ENCODE assay signal across 18 cellular contexts in the genomic region with DNA sequence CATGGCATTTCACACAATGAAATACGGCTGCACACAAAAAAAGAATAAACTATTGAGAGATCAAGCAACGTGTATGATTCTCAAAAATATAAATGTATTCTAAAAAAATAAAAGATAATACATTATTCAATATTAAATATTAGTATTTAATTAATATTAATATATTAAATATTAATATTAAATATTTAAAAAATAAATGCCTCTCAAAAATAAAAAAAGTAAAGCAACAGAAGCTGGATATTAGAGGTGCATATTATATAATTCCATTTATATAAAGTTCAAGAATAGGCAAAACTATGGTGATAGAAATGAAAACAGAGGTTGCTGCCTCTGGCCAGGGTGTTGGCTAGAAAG. TPM values are rescaled to one million over a fixed set of nuclear protein-coding genes. Genes with fewer than 3 reads are reported as not detected.
DNase-seq lines count a peak whose midpoint lies in the region; ATAC-seq, FAIRE-seq and TF ChIP-seq lines count a peak whose summit lies in the region.
"Had no signal": no experiment of that assay in that cellular context is flagged by ENCODE, and none has a peak within 500 bp of the region (broad histone marks: within the 10 kb centered on the region; RNA-seq: fewer than 3 reads in every experiment).

No MANE protein-coding gene starts in this region.

- H3K36me3 Mint-ChIP-seq in HFFc6 (ENCODE audit: low read depth) (no peaks in the 10 kb centered on the region; the same call in 1 of the 2 replicates), activated B cell treated with CpG ODN at 0.5 μM for 24 hours (ENCODE audit: low read depth) (peaks cover 30% of the 10 kb centered on the region)

- POLR2A ChIA-PET in activated B cell treated with CpG ODN at 0.5 μM for 24 hours (lab: Charles Lee), result interaction anchor here (1.2 to 2.1 kb wide), 3 partner anchors 11 to 57 kb away, joined by 3 to 21 read pairs (median 5); a partner anchor contains a TSS

- CTCF ChIA-PET in activated B cell treated with CpG ODN at 0.5 μM for 24 hours (lab: Charles Lee), result no interaction called here

- no peak overlapping the region for H3K4me3 Mint-ChIP-seq in HFFc6
- no peak overlapping the region for H3K4me3 Mint-ChIP-seq in activated B cell treated with CpG ODN at 0.5 μM for 24 hours
- H3K4me3 Mint-ChIP-seq: activated CD8-positive, alpha-beta T cell treated with anti-CD3 and anti-CD28 coated beads, Interleukin-2, amount 10 ng/mL, durations not matched to agents 7 days and 5 days had no signal

- H3K9me3 Mint-ChIP-seq in HFFc6 (peaks cover 8% of the 10 kb centered on the region; the same call in 1 of the 2 replicates), activated B cell treated with CpG ODN at 0.5 μM for 24 hours (peaks cover 2% of the 10 kb centered on the region)

- no peaks in the 10 kb centered on the region for H3K79me2 ChIP-seq in fibroblast of lung (ENCODE audit: control insufficient read depth, insufficient read depth, low read length)

- no peak overlapping the region for H3K4me2 ChIP-seq in fibroblast of lung (ENCODE audit: extremely low read depth, insufficient read depth, low read length)

- 52 to 69% (median 65%) methylated on average over 2 of the region's 2 CpGs for WGBS in small intestine, 3 donors

- peaks cover 14% of the 10 kb centered on the region for H3K4me1 ChIP-seq in fibroblast of lung (ENCODE audit: control insufficient read depth, extremely low read depth, insufficient read depth, low read length)
- H3K4me1 ChIP-seq in small intestine (ENCODE audit: control insufficient read depth in 2 of 2, insufficient read depth in 1 of 2, low read depth in 1 of 2, low read length in 1 of 2), result peaks cover 0 to 3% of the 10 kb centered on the region in 2 donors

- H3K27ac ChIP-seq in fibroblast of lung (ENCODE audit: insufficient read depth, low read length) (peak overlapping the region; percentile 43), small intestine (ENCODE audit: low read depth in 1 of 2, low read length in 1 of 2) (no peak overlapping the region)
- H3K27ac ChIP-seq: gastrocnemius medialis, left ventricle myocardium inferior had no signal

- H4K20me1 ChIP-seq in fibroblast of lung (ENCODE audit: control insufficient read depth, extremely low read depth, insufficient read depth, low read length), result no peaks in the 10 kb centered on the region

- peak; percentile 77 for FAIRE-seq in small intestine (lab: Jason Lieb, UNC)
- no peak for FAIRE-seq in GM19239 (lab: Jason Lieb, UNC)
- FAIRE-seq: H1 had no signal

- H3K27me3 ChIP-seq in fibroblast of lung (ENCODE audit: control insufficient read depth, insufficient read depth, low read length), result no peaks in the 10 kb centered on the region
- no peaks in the 10 kb centered on the region for H3K27me3 ChIP-seq in small intestine (ENCODE audit: control insufficient read depth in 2 of 2, insufficient read depth in 2 of 2, low read length in 2 of 2)
- H3K27me3 ChIP-seq: gastrocnemius medialis had no signal

- H3K9ac ChIP-seq in fibroblast of lung (ENCODE audit: insufficient read depth, low read length), result no peak overlapping the region

- H3K4me3 ChIP-seq in fibroblast of lung (replicated peaks in 1 of 4; ENCODE audit: control extremely low read depth in 1 of 4, insufficient read depth in 1 of 4, low read depth in 3 of 4, low read length in 4 of 4) (no peak overlapping the region), small intestine (ENCODE audit: low read depth in 1 of 2, low read length in 2 of 2) (no peak overlapping the region)
- H3K4me3 ChIP-seq: gastrocnemius medialis, left ventricle myocardium inferior had no signal

- no peaks in the 10 kb centered on the region for H3K36me3 ChIP-seq in fibroblast of lung (ENCODE audit: control insufficient read depth, insufficient read depth, low read length)
- H3K36me3 ChIP-seq in small intestine (ENCODE audit: control insufficient read depth in 2 of 2, insufficient read depth in 2 of 2, low read length in 2 of 2), result no peaks in the 10 kb centered on the region
- H3K36me3 ChIP-seq: gastrocnemius medialis, left ventricle myocardium inferior had no signal

- H3K27me3 Mint-ChIP-seq in HFFc6 (ENCODE audit: insufficient read depth) (no peaks in the 10 kb centered on the region; the same call in none of the 2 replicates), activated B cell treated with CpG ODN at 0.5 μM for 24 hours (no peaks in the 10 kb centered on the region)

- no peak for DNase-seq in HFFc6
- no peak for DNase-seq in activated B cell treated with CpG ODN at 0.5 μM for 24 hours
- no peak for DNase-seq in fibroblast of lung (ENCODE audit: low read depth in 2 of 2)
- no peak for DNase-seq in small intestine
- DNase-seq in GM19239 (ENCODE audit: insufficient read length, low spot score), result no peak
- no peak for DNase-seq in stimulated activated CD4-positive, alpha-beta T cell treated with anti-CD3 and anti-CD28 coated beads, Interleukin-1b, Interleukin-23, amount 100 ng/mL, for 48 hours
- DNase-seq in iPS-NIHi7 (ENCODE audit: extremely low spot score), result no peak
- DNase-seq: activated CD8-positive, alpha-beta T cell treated with anti-CD3 and anti-CD28 coated beads, Interleukin-2, amount 10 ng/mL, durations not matched to agents 7 days and 5 days; activated T-cell treated with anti-CD3 and anti-CD28 coated beads, Interleukin-2, amount 50 U/mL, for 72 hours; gastrocnemius medialis; GF-D8; left ventricle myocardium inferior; NCI-H1105; NCI-H2171 treated with DMSO at 0.1 percent for 48 hours; NCI-H774; posterior cingulate gyrus had no signal

- H3K9me3 ChIP-seq in fibroblast of lung (ENCODE audit: control insufficient read depth, insufficient read depth, low read depth, low read length) (no peaks in the 10 kb centered on the region), small intestine (ENCODE audit: control insufficient read depth, low read depth) (no peaks in the 10 kb centered on the region)
- H3K9me3 ChIP-seq: gastrocnemius medialis had no signal

- H2AFZ ChIP-seq in fibroblast of lung (ENCODE audit: low read length), result no peak overlapping the region

- peak overlapping the region; percentile 68 for H3K27ac Mint-ChIP-seq in HFFc6
- peak overlapping the region; percentile 65 for H3K27ac Mint-ChIP-seq in activated B cell treated with CpG ODN at 0.5 μM for 24 hours

- no peak for TF ChIP-seq CTCF in HFFc6 (IDR thresholded peaks at IDR 0.05)
- TF ChIP-seq CTCF in activated B cell treated with CpG ODN at 0.5 μM for 24 hours (IDR thresholded peaks at IDR 0.05), result no peak
- no peak for TF ChIP-seq CTCF in fibroblast of lung (conservative IDR thresholded peaks at IDR 0.05 in 1 of 2, IDR thresholded peaks at IDR 0.05 in 1 of 2; ENCODE audit: low read depth in 1 of 2, low read length in 2 of 2)

- H3K4me1 Mint-ChIP-seq in HFFc6 (ENCODE audit: low read depth), result peaks cover 53% of the 10 kb centered on the region
- H3K4me1 Mint-ChIP-seq in activated B cell treated with CpG ODN at 0.5 μM for 24 hours, result peaks cover 25% of the 10 kb centered on the region

- no peak for ATAC-seq in activated B cell treated with CpG ODN at 0.5 μM for 24 hours (ENCODE audit: low read depth)
- ATAC-seq in HG03135 (IDR thresholded peaks at IDR 0.05; ENCODE audit: unreplicated experiment), result no peak
- ATAC-seq: activated T-cell treated with anti-CD3 and anti-CD28 coated beads, Interleukin-2, amount 50 U/mL, for 72 hours; gastrocnemius medialis had no signal

- intact Hi-C loops in activated B cell treated with CpG ODN at 0.5 μM for 24 hours (cut with micrococcal nuclease), result no loop called here

RNA-seq across cellular contexts. Expression of a gene that starts 57.1 kb away (rescaled TPM):
- 10 to 100 TPM; 35.5 to 55.7 (median 39.1) TPM for total RNA-seq in HFFc6 (2021; fragmentation: NEBNext Ultra II Directional; extraction: Animal tissue kit (Norgen Biotek cat#: 25700))
- total RNA-seq in activated B cell treated with CpG ODN at 0.5 μM for 24 hours, result 291 and 302 TPM in 2 replicates
- total RNA-seq in fibroblast of lung, result 16.4 and 32.5 TPM in 2 replicates
- 61.7 and 72.8 TPM in 2 replicates for polyA plus RNA-seq in fibroblast of lung
- polyA plus RNA-seq in fibroblast of lung (2012), result 49.2 and 60.5 TPM in 2 replicates
- 44.8 and 57.4 TPM in 2 replicates for polyA minus RNA-seq in fibroblast of lung (ENCODE audit: low replicate concordance)
- 10 to 100 TPM; 12.1 to 40.4 (median 17.8) TPM for polyA plus RNA-seq in small intestine
